28 cellular contexts compared by ENCODE assay signal in the genomic region with DNA sequence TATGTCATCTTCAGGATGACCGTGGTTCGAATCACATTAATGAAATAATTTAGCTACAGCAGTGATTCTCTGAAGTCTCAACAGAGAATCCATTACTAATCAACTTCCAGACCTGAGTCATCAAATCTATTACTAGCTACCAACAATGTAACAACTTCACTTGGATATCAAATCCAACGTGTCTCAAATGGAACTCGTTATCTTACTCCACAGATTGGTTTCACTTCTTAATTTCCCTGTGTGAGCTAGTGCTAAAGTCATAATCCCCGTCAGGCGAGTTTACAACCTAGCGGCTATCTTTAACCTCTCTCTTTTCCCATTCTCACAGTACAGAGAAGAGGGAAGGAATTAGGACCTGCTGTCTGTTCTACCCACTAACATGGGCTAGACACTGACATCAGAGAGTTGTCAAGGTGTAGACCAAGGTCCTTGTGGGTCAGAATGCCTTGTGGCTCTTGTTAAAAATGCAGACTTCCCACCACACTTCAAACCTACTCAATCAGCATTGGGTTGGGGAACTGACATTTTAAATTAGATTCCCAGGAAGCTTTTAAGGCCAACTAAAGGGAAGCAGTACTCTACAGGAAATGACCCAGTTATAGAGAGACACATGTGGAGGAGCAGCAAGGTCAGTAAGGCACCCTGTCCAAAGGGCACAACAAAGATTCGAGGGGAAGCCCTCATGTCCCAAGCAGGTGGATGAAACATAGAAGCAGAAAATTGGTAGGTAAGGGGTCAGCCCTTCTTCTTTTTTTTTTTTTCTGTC. TPM values are rescaled to one million over a fixed set of nuclear protein-coding genes. Genes with fewer than 3 reads are reported as not detected.
A peak's percentile ranks its signal among the peaks of the same experiment; 100 is the strongest.
DNase-seq lines count a peak whose midpoint lies in the region; ATAC-seq, FAIRE-seq and TF ChIP-seq lines count a peak whose summit lies in the region.
"Had no signal": no experiment of that assay in that cellular context is flagged by ENCODE, and none has a peak within 500 bp of the region (broad histone marks: within the 10 kb centered on the region; RNA-seq: fewer than 3 reads in every experiment).

No MANE protein-coding gene starts in this region.

- TF ChIP-seq RAD21 in HepG2 (CRISPR knock-in tag; IDR thresholded peaks at IDR 0.05), result no peak

- H3K9me3 ChIP-seq in T-helper 17 cell (ENCODE audit: control insufficient read depth, low read length, poor library complexity, severe bottlenecking) (no peaks in the 10 kb centered on the region), HepG2 (ENCODE audit: low read length) (no peaks in the 10 kb centered on the region), hepatocyte (ENCODE audit: low read depth) (no peaks in the 10 kb centered on the region)
- H3K9me3 ChIP-seq: prostate gland, SJSA1, testis had no signal

- H3K27me3 Mint-ChIP-seq in T-helper 17 cell, result no peaks in the 10 kb centered on the region
- H3K27me3 Mint-ChIP-seq: central memory CD8-positive, alpha-beta T cell; effector memory CD8-positive, alpha-beta T cell; memory B cell; natural killer cell treated with Interleukin-12 subunit alpha and Interleukin-12 subunit beta and Interleukin-15 and Interleukin-18, amount 100 ng/mL, for 72 hours had no signal

- WGBS in HepG2 (ENCODE audit: low lambda C conversion rate), result 90% methylated on average over 8 of the region's 8 CpGs
- WGBS in hepatocyte (ENCODE audit: low lambda C conversion rate, missing lambda C conversion rate), result 93% methylated on average over 8 of the region's 8 CpGs

- no peak overlapping the region for H3K4me3 Mint-ChIP-seq in T-helper 17 cell
- H3K4me3 Mint-ChIP-seq: central memory CD8-positive, alpha-beta T cell; effector memory CD8-positive, alpha-beta T cell; immature natural killer cell; memory B cell; natural killer cell treated with Interleukin-12 subunit alpha and Interleukin-12 subunit beta and Interleukin-15 and Interleukin-18, amount 100 ng/mL, for 72 hours; T-helper 2 cell treated with Interferon-gamma antibody and Interleukin-4, amounts not matched to agents 5 μg/mL and 100 μg/mL, for 36 hours had no signal

- no peak for TF ChIP-seq POLR2A in HepG2 (IDR thresholded peaks at IDR 0.05; ENCODE audit: insufficient read depth in 1 of 2, low read depth in 2 of 2, low read length in 2 of 2)

- peaks cover 6% of the 10 kb centered on the region for H3K4me1 Mint-ChIP-seq in T-helper 17 cell

- in situ Hi-C loops in HepG2 (cut with HindIII; ENCODE audit: extremely low pct_ligation_motif_present, low pct_unique_long_range_greater_than_20kb), result no loop called here

- H4K20me1 ChIP-seq in HepG2 (ENCODE audit: insufficient read depth, low read length) (no peaks in the 10 kb centered on the region), hepatocyte (ENCODE audit: insufficient read depth, poor library complexity, severe bottlenecking) (no peaks in the 10 kb centered on the region)

- H3K4me2 ChIP-seq in HepG2 (ENCODE audit: low read depth, low read length), result no peak overlapping the region
- no peak overlapping the region for H3K4me2 ChIP-seq in hepatocyte

- H3K4me3 ChIP-seq in HepG2 (replicated peaks in 1 of 3; ENCODE audit: insufficient read depth in 1 of 3, low read depth in 2 of 3, low read length in 3 of 3) (no peak overlapping the region), hepatocyte (no peak overlapping the region)
- H3K4me3 ChIP-seq: heart left ventricle, prostate gland, SJSA1, testis had no signal

- no peak for TF ChIP-seq EP300 in HepG2 (IDR thresholded peaks at IDR 0.05; ENCODE audit: low read depth in 2 of 2, low read length in 2 of 2)
- TF ChIP-seq EP300 in HepG2 (CRISPR knock-in tag; IDR thresholded peaks at IDR 0.05; ENCODE audit: borderline replicate concordance), result no peak

- no peak overlapping the region for H3K9ac ChIP-seq in HepG2 (ENCODE audit: insufficient read depth, low read depth, low read length)

- intact Hi-C loops in HepG2 (cut with micrococcal nuclease; ENCODE audit: unreplicated experiment), result no loop called here

- CTCF ChIA-PET in HepG2 (lab: Yijun Ruan, JAX; ENCODE audit: low intra/inter-chr PET ratio, low total read pairs), result no interaction called here

- POLR2A ChIA-PET in HepG2 (lab: Yijun Ruan, JAX), result no interaction called here

- no peaks in the 10 kb centered on the region for H3K36me3 ChIP-seq in HepG2 (replicated peaks in 1 of 2; ENCODE audit: control insufficient read depth in 1 of 2, insufficient read depth in 2 of 2, low read length in 2 of 2)
- no peaks in the 10 kb centered on the region for H3K36me3 ChIP-seq in hepatocyte (replicated peaks; ENCODE audit: insufficient read depth, low read depth)
- H3K36me3 ChIP-seq: heart left ventricle, prostate gland, SJSA1 had no signal

- TF ChIP-seq CTCF in HepG2 (CRISPR knock-in tag; IDR thresholded peaks at IDR 0.05), result no peak
- no peak for TF ChIP-seq CTCF in hepatocyte (IDR thresholded peaks at IDR 0.05; ENCODE audit: poor library complexity)

- no peaks in the 10 kb centered on the region for H3K27me3 ChIP-seq in HepG2 (ENCODE audit: control insufficient read depth in 1 of 2, insufficient read depth in 2 of 2, low read length in 2 of 2)
- no peaks in the 10 kb centered on the region for H3K27me3 ChIP-seq in hepatocyte
- H3K27me3 ChIP-seq: heart left ventricle, SJSA1, testis had no signal

- ATAC-seq in T-helper 17 cell, result no peak
- ATAC-seq in HepG2, result 0 out of 3 replicates have a peak, but pooled peaks have one; percentile 27
- ATAC-seq in GM19397 (IDR thresholded peaks at IDR 0.05; ENCODE audit: unreplicated experiment), result no peak
- ATAC-seq in GM21786 (IDR thresholded peaks at IDR 0.05; ENCODE audit: unreplicated experiment), result no peak
- ATAC-seq: effector memory CD8-positive, alpha-beta T cell; natural killer cell treated with Interleukin-12 subunit alpha and Interleukin-12 subunit beta and Interleukin-15 and Interleukin-18, amount 100 ng/mL, for 72 hours had no signal

- no peaks in the 10 kb centered on the region for H3K36me3 Mint-ChIP-seq in T-helper 17 cell (ENCODE audit: low read depth)

- DNase-seq in SIG-M5 treated with dmso at 0.1 percent for 504 hours (lab: John Stamatoyannopoulos, UW; ENCODE audit: unreplicated experiment) (peak; percentile 66), SIG-M5 (lab: John Stamatoyannopoulos, UW) (no peak), T-helper 17 cell (no peak), HepG2 (ENCODE audit: low spot score) (no peak), cerebellar cortex (ENCODE audit: low spot score) (no peak), hepatocyte (ENCODE audit: low spot score) (no peak)
- DNase-seq: 8988T; activated CD4-positive, alpha-beta T cell treated with anti-CD3 and anti-CD28 coated beads for 1 hour; activated effector memory CD4-positive, alpha-beta T cell treated with Interleukin-2 at 50 U/mL for 16 hours; amniotic stem cell; C1 segment of cervical spinal cord; DMS 273 treated with DMSO at 0.1 percent for 48 hours; effector memory CD8-positive, alpha-beta T cell; GF-D8; heart left ventricle; immature natural killer cell; NCI-H187 treated with DMSO at 0.1 percent for 48 hours; NCI-H446; NK-92 treated with Interleukin-12 subunit alpha and Interleukin-12 subunit beta, amount 100 ng/mL, for 24 hours; testis had no signal

- H3K27ac ChIP-seq in HepG2 (ENCODE audit: extremely low read length, insufficient read depth, low read length), result no peak overlapping the region
- no peak overlapping the region for H3K27ac ChIP-seq in hepatocyte
- H3K27ac ChIP-seq: heart left ventricle, prostate gland, SJSA1, testis had no signal

- no peaks in the 10 kb centered on the region for H3K79me2 ChIP-seq in HepG2 (ENCODE audit: insufficient read depth, low read length)
- no peaks in the 10 kb centered on the region for H3K79me2 ChIP-seq in hepatocyte

- FAIRE-seq in HepG2 (lab: Jason Lieb, UNC), result peak; percentile 39

- H2AFZ ChIP-seq in HepG2 (ENCODE audit: low read length) (no peak overlapping the region), hepatocyte (no peak overlapping the region)

- H3K27ac Mint-ChIP-seq in T-helper 17 cell, result peak overlapping the region; percentile 61
- H3K27ac Mint-ChIP-seq: effector memory CD8-positive, alpha-beta T cell; memory B cell; natural killer cell treated with Interleukin-12 subunit alpha and Interleukin-12 subunit beta and Interleukin-15 and Interleukin-18, amount 100 ng/mL, for 72 hours; T-helper 2 cell treated with Interferon-gamma antibody and Interleukin-4, amounts not matched to agents 5 μg/mL and 100 μg/mL, for 36 hours had no signal

- no peaks in the 10 kb centered on the region for H3K9me2 ChIP-seq in hepatocyte (replicated peaks; ENCODE audit: insufficient read depth)

- no TSS peak for BruUV-seq in HepG2 (replicated peaks; lab: Mats Ljungman, UMichigan)

- H3K4me1 ChIP-seq in HepG2 (ENCODE audit: insufficient read depth, low read length) (peaks cover 38% of the 10 kb centered on the region), hepatocyte (ENCODE audit: insufficient read depth) (no peaks in the 10 kb centered on the region)
- H3K4me1 ChIP-seq: prostate gland, SJSA1, testis had no signal

RNA-seq across cellular contexts. Expression of gene GSAP, which starts 57.3 kb away (rescaled TPM):
- total RNA-seq in T-helper 17 cell, result 10 to 100 TPM; 22.0 to 28.9 TPM
- total RNA-seq in HepG2 (2016; rRNA removed; fragmentation: Illumina TruSeq; extraction: Trizol), result 15.6 and 34.6 TPM in 2 replicates
- total RNA-seq in HepG2 (2016; cell fraction: cytosol; rRNA removed; fragmentation: Illumina TruSeq; extraction: Trizol; ENCODE audit: low read depth), result 16.9 and 17.1 TPM in 2 replicates
- total RNA-seq in HepG2 (2016; cell fraction: insoluble cytoplasmic fraction; rRNA removed; fragmentation: Illumina TruSeq; extraction: Trizol), result 17.6 and 34.6 TPM in 2 replicates
- 15.9 and 18.6 TPM in 2 replicates for total RNA-seq in HepG2 (2016; cell fraction: membrane; rRNA removed; fragmentation: Illumina TruSeq; extraction: Trizol)
- 83.9 and 97.3 TPM in 2 replicates for total RNA-seq in HepG2 (2016; cell fraction: nucleus; rRNA removed; fragmentation: Illumina TruSeq; extraction: Trizol)
- 33.6 and 40.6 TPM in 2 replicates for polyA plus RNA-seq in HepG2 (2011; rRNA removed)
- polyA plus RNA-seq in HepG2 (2011; cell fraction: cytosol; rRNA removed), result 6.9 and 7.5 TPM in 2 replicates
- 125 and 131 TPM in 2 replicates for polyA plus RNA-seq in HepG2 (2011; cell fraction: nucleus; rRNA removed)
- 13.4 and 21.8 TPM in 2 replicates for polyA plus RNA-seq in HepG2 (2012)
- polyA plus RNA-seq in HepG2 (2016; cell fraction: cytosol; fragmentation: Illumina TruSeq; extraction: Trizol; ENCODE audit: low read depth), result 2.5 and 2.9 TPM in 2 replicates
- 11.8 and 12.4 TPM in 2 replicates for polyA plus RNA-seq in HepG2 (2016; cell fraction: insoluble cytoplasmic fraction; fragmentation: Illumina TruSeq; extraction: Trizol; ENCODE audit: low read depth)
- polyA plus RNA-seq in HepG2 (2016; cell fraction: membrane; fragmentation: Illumina TruSeq; extraction: Trizol; ENCODE audit: low read depth), result 5.4 and 5.5 TPM in 2 replicates
- polyA plus RNA-seq in HepG2 (2016; cell fraction: nucleus; fragmentation: Illumina TruSeq; extraction: Trizol; ENCODE audit: insufficient read depth, low read depth), result 116 and 121 TPM in 2 replicates
- polyA minus RNA-seq in HepG2 (2011; rRNA and poly(A)+ RNA removed; ENCODE audit: low replicate concordance), result 28.9 TPM in 1 of 2 replicates, not detected in the other
- 5.1 and 7.3 TPM in 2 replicates for polyA minus RNA-seq in HepG2 (2011; cell fraction: cytosol; rRNA and poly(A)+ RNA removed)
- 126 and 129 TPM in 2 replicates for polyA minus RNA-seq in HepG2 (2011; cell fraction: nucleus; rRNA and poly(A)+ RNA removed)
- total RNA-seq in hepatocyte, result 11.1 and 16.3 TPM in 2 replicates
- polyA plus RNA-seq in hepatocyte, result 9.3 and 9.9 TPM in 2 replicates
